8 cellular contexts compared by ENCODE assay signal in genomic region chrX:17535229-17535628, GRCh38.
DNase-seq lines count a peak whose midpoint lies in the region; ATAC-seq and TF ChIP-seq lines count a peak whose summit lies in the region.

No MANE protein-coding gene starts in this region.

- H3K4me1 Mint-ChIP-seq in mesothelial cell of epicardium: peaks cover 11% of the 10 kb centered on the region

- TF ChIP-seq CTCF in LNCAP (IDR thresholded peaks at IDR 0.05) (peak; percentile 39; the same call in 1 of the 2 replicates), mesothelial cell of epicardium (IDR thresholded peaks at IDR 0.05; ENCODE audit: unreplicated experiment) (peak; percentile 58)

- no peaks in the 10 kb centered on the region for H3K36me3 Mint-ChIP-seq in mesothelial cell of epicardium

- ATAC-seq in left colon (no peak), sciatic nerve (no peak)

- H3K4me3 Mint-ChIP-seq in mesothelial cell of epicardium: no peak overlapping the region

- no peak overlapping the region for H3K27ac Mint-ChIP-seq in mesothelial cell of epicardium

- DNase-seq in activated T-cell treated with anti-CD3 and anti-CD28 coated beads for 24 hours (ENCODE audit: low read depth): peak; percentile 13
- DNase-seq in activated T-cell treated with anti-CD3 and anti-CD28 coated beads, Interleukin-2, amount 50 U/mL, for 1 hour: no peak
- peak; percentile 23 for DNase-seq in activated naive CD4-positive, alpha-beta T cell treated with anti-CD3 and anti-CD28 coated beads, Interleukin-2, amount 50 U/mL, for 16 hours
- no peak for DNase-seq in mesothelial cell of epicardium (ENCODE audit: low spot score in 2 of 2, unreplicated experiment in 2 of 2)
- no peak for DNase-seq in left colon
- no peak for DNase-seq in SIG-M5 (lab: John Stamatoyannopoulos, UW)
- no peak for DNase-seq in sciatic nerve (ENCODE audit: low spot score)

- intact Hi-C loops in left colon (cut with DNase I, micrococcal nuclease): no loop called here
- intact Hi-C loops in sciatic nerve (cut with DNase I): no loop called here

- no peaks in the 10 kb centered on the region for H3K9me3 Mint-ChIP-seq in mesothelial cell of epicardium

- H3K27me3 Mint-ChIP-seq in mesothelial cell of epicardium (ENCODE audit: low read depth): peaks cover 11% of the 10 kb centered on the region

Comparison
In these comparisons a context has a peak if more than half of its experiments do, and no peak if none do; other contexts are left out.
1. DNase-seq: peak in activated T-cell treated with anti-CD3 and anti-CD28 coated beads for 24 hours (single experiment) and activated naive CD4-positive, alpha-beta T cell treated with anti-CD3 and anti-CD28 coated beads, Interleukin-2, amount 50 U/mL, for 16 hours (single experiment); none in activated T-cell treated with anti-CD3 and anti-CD28 coated beads, Interleukin-2, amount 50 U/mL, for 1 hour (single experiment), mesothelial cell of epicardium (0 of 2), left colon (0 of 2), SIG-M5 (single experiment) and sciatic nerve (single experiment).